Comparison of ENCODE assay signal across 22 cellular contexts in genomic region chr9:131067625-131068024, GRCh38. TPM values are rescaled to one million over a fixed set of nuclear protein-coding genes. Genes with fewer than 3 reads are reported as not detected.
"Had no signal": no experiment of that assay in that cellular context is flagged by ENCODE, and none has a peak within 500 bp of the region (broad histone marks: within the 10 kb centered on the region; RNA-seq: fewer than 3 reads in every experiment).

No MANE protein-coding gene starts in this region.

- H3K36me3 Mint-ChIP-seq: activated CD8-positive, alpha-beta memory T cell treated with anti-CD3 and anti-CD28 coated beads, Interleukin-2, amount 10 ng/mL, durations not matched to agents 7 days and 5 days; activated naive CD4-positive, alpha-beta T cell treated with anti-CD3 and anti-CD28 coated beads, Interleukin-2, amount 50 U/mL, for 24 hours had no signal

- DNase-seq: activated B cell treated with CpG ODN at 0.5 μM for 24 hours; activated CD4-positive, alpha-beta T cell treated with anti-CD3 and anti-CD28 coated beads for 1 hour; activated CD4-positive, alpha-beta T cell treated with anti-CD3 and anti-CD28 coated beads, Interleukin-2, amount 10 ng/mL, durations not matched to agents 24 days and 14 days; activated CD4-positive, alpha-beta T cell treated with anti-CD3 and anti-CD28 coated beads, Interleukin-2, amount 50 U/mL, for 48 hours; activated CD8-positive, alpha-beta memory T cell treated with anti-CD3 and anti-CD28 coated beads, Interleukin-2, amount 10 ng/mL, durations not matched to agents 7 days and 5 days; activated effector memory CD4-positive, alpha-beta T cell treated with Interleukin-2 at 50 U/mL for 16 hours; activated naive CD4-positive, alpha-beta T cell; activated T-cell treated with anti-CD3 and anti-CD28 coated beads, Interleukin-2, amount 50 U/mL, for 24 hours; aorta; central memory CD4-positive, alpha-beta T cell; NCI-H1092; NCI-H1417; NCI-H1930; NCI-H510A treated with DMSO at 0.1 percent for 48 hours; NCI-H69; SHP77 treated with DMSO at 0.1 percent for 48 hours; T1000 had no signal

- H3K9me3 ChIP-seq: breast epithelium had no signal

- H3K4me1 ChIP-seq: breast epithelium had no signal

- H3K36me3 ChIP-seq: breast epithelium had no signal

- H3K4me3 Mint-ChIP-seq: activated B cell treated with CpG ODN at 0.5 μM for 24 hours; activated CD4-positive, alpha-beta T cell treated with anti-CD3 and anti-CD28 coated beads, Interleukin-2, amount 10 ng/mL, durations not matched to agents 24 days and 14 days; activated CD8-positive, alpha-beta memory T cell treated with anti-CD3 and anti-CD28 coated beads, Interleukin-2, amount 10 ng/mL, durations not matched to agents 7 days and 5 days; activated naive CD4-positive, alpha-beta T cell treated with anti-CD3 and anti-CD28 coated beads, Interleukin-2, amount 50 U/mL, for 24 hours; activated T-cell treated with anti-CD3 and anti-CD28 coated beads, Interleukin-2, amount 50 U/mL, for 24 hours; activated T-helper 1 cell treated with anti-CD3 and anti-CD28 coated beads, Interleukin-12 subunit alpha, Interleukin-12 subunit beta, Interleukin-2, Interleukin-4 antibody, amounts not matched to agents 30 ng/mL and 10 ng/mL and 1 ng/mL, durations not matched to agents 14 hours and 24 hours and 36 hours; T-helper 1 cell treated with Interleukin-12 subunit alpha and Interleukin-12 subunit beta and Interleukin-4 antibody, amounts not matched to agents 30 μg/mL and 1 μg/mL, for 36 hours had no signal

- H3K4me3 ChIP-seq: breast epithelium had no signal

- H3K27me3 ChIP-seq: breast epithelium had no signal

- H3K9me3 Mint-ChIP-seq: activated B cell treated with CpG ODN at 0.5 μM for 24 hours; activated CD4-positive, alpha-beta T cell treated with anti-CD3 and anti-CD28 coated beads, Interleukin-2, amount 10 ng/mL, durations not matched to agents 24 days and 14 days; activated naive CD4-positive, alpha-beta T cell treated with anti-CD3 and anti-CD28 coated beads, Interleukin-2, amount 50 U/mL, for 24 hours; activated T-cell treated with anti-CD3 and anti-CD28 coated beads, Interleukin-2, amount 50 U/mL, for 24 hours; activated T-helper 1 cell treated with anti-CD3 and anti-CD28 coated beads, Interleukin-12 subunit alpha, Interleukin-12 subunit beta, Interleukin-2, Interleukin-4 antibody, amounts not matched to agents 30 ng/mL and 10 ng/mL and 1 ng/mL, durations not matched to agents 14 hours and 24 hours and 36 hours; T-helper 1 cell treated with Interleukin-12 subunit alpha and Interleukin-12 subunit beta and Interleukin-4 antibody, amounts not matched to agents 30 μg/mL and 1 μg/mL, for 36 hours had no signal

- H3K4me1 Mint-ChIP-seq: activated B cell treated with CpG ODN at 0.5 μM for 24 hours; activated CD4-positive, alpha-beta T cell treated with anti-CD3 and anti-CD28 coated beads, Interleukin-2, amount 10 ng/mL, durations not matched to agents 24 days and 14 days; activated CD8-positive, alpha-beta memory T cell treated with anti-CD3 and anti-CD28 coated beads, Interleukin-2, amount 10 ng/mL, durations not matched to agents 7 days and 5 days; activated naive CD4-positive, alpha-beta T cell treated with anti-CD3 and anti-CD28 coated beads, Interleukin-2, amount 50 U/mL, for 24 hours had no signal

- H3K27ac Mint-ChIP-seq: activated B cell treated with CpG ODN at 0.5 μM for 24 hours; activated CD4-positive, alpha-beta T cell treated with anti-CD3 and anti-CD28 coated beads, Interleukin-2, amount 10 ng/mL, durations not matched to agents 24 days and 14 days; activated CD8-positive, alpha-beta memory T cell treated with anti-CD3 and anti-CD28 coated beads, Interleukin-2, amount 10 ng/mL, durations not matched to agents 7 days and 5 days; activated naive CD4-positive, alpha-beta T cell treated with anti-CD3 and anti-CD28 coated beads, Interleukin-2, amount 50 U/mL, for 24 hours; activated T-cell treated with anti-CD3 and anti-CD28 coated beads, Interleukin-2, amount 50 U/mL, for 24 hours; activated T-helper 1 cell treated with anti-CD3 and anti-CD28 coated beads, Interleukin-12 subunit alpha, Interleukin-12 subunit beta, Interleukin-2, Interleukin-4 antibody, amounts not matched to agents 30 ng/mL and 10 ng/mL and 1 ng/mL, durations not matched to agents 14 hours and 24 hours and 36 hours; T-helper 1 cell treated with Interleukin-12 subunit alpha and Interleukin-12 subunit beta and Interleukin-4 antibody, amounts not matched to agents 30 μg/mL and 1 μg/mL, for 36 hours had no signal

- H3K27ac ChIP-seq: breast epithelium had no signal

- ATAC-seq: activated CD8-positive, alpha-beta memory T cell treated with anti-CD3 and anti-CD28 coated beads, Interleukin-2, amount 10 ng/mL, durations not matched to agents 7 days and 5 days had no signal

- H3K27me3 Mint-ChIP-seq: activated B cell treated with CpG ODN at 0.5 μM for 24 hours; activated CD4-positive, alpha-beta T cell treated with anti-CD3 and anti-CD28 coated beads, Interleukin-2, amount 10 ng/mL, durations not matched to agents 24 days and 14 days; activated CD8-positive, alpha-beta memory T cell treated with anti-CD3 and anti-CD28 coated beads, Interleukin-2, amount 10 ng/mL, durations not matched to agents 7 days and 5 days; activated naive CD4-positive, alpha-beta T cell treated with anti-CD3 and anti-CD28 coated beads, Interleukin-2, amount 50 U/mL, for 24 hours; activated T-cell treated with anti-CD3 and anti-CD28 coated beads, Interleukin-2, amount 50 U/mL, for 24 hours had no signal

RNA-seq across cellular contexts. Expression of gene AIF1L, which starts 28.7 kb away (rescaled TPM):
- total RNA-seq: activated B cell treated with CpG ODN at 0.5 μM for 24 hours had no signal

RNA-seq across cellular contexts. Expression of gene LAMC3, which starts 58.7 kb away (rescaled TPM):
- total RNA-seq: activated B cell treated with CpG ODN at 0.5 μM for 24 hours, MCF 10A had no signal
